12 cellular contexts compared by ENCODE assay signal in genomic region chr2:101173707-101174295, GRCh38. TPM values are rescaled to one million over a fixed set of nuclear protein-coding genes. Genes with fewer than 3 reads are reported as not detected.
DNase-seq lines count a peak whose midpoint lies in the region; ATAC-seq and FAIRE-seq lines count a peak whose summit lies in the region.
"Had no signal": no experiment of that assay in that cellular context is flagged by ENCODE, and none has a peak within 500 bp of the region (broad histone marks: within the 10 kb centered on the region; RNA-seq: fewer than 3 reads in every experiment).

No MANE protein-coding gene starts in this region.

- H3K4me3 Mint-ChIP-seq in CD4-positive, alpha-beta memory T cell = peak overlapping the region in 1 of 8 donors; percentile 20
- H3K4me3 Mint-ChIP-seq in activated T-cell treated with anti-CD3 and anti-CD28 coated beads, Interleukin-2, amount 50 U/mL, for 4 hours = no peak overlapping the region
- peak overlapping the region in 9 of 10 donors; percentile 3 to 59 (median 22) for H3K4me3 Mint-ChIP-seq in naive thymus-derived CD4-positive, alpha-beta T cell

- CTCF ChIA-PET in CD4-positive, alpha-beta memory T cell (lab: Charles Lee; ENCODE audit: partially characterized antibody) = no interaction called here
- CTCF ChIA-PET in naive thymus-derived CD4-positive, alpha-beta T cell (lab: Charles Lee) = interaction anchor here (0.9 to 1.3 kb wide), 2 partner anchors 11 to 32 kb away, joined by 3 to 4 read pairs; no protein-coding TSS in a partner anchor

- FAIRE-seq in GM19239 (lab: Jason Lieb, UNC) = peak; percentile 23

- peak overlapping the region in 5 of 7 donors; percentile 3 to 53 (median 49) for H3K27ac Mint-ChIP-seq in CD4-positive, alpha-beta memory T cell
- H3K27ac Mint-ChIP-seq in naive thymus-derived CD4-positive, alpha-beta T cell = peak overlapping the region in 8 of 9 donors; percentile 60 to 92 (median 81)

- H3K27me3 ChIP-seq in CD4-positive, alpha-beta memory T cell (ENCODE audit: insufficient read depth, low read length) = no peaks in the 10 kb centered on the region
- H3K27me3 ChIP-seq in naive thymus-derived CD4-positive, alpha-beta T cell (ENCODE audit: control insufficient read depth in 2 of 2, insufficient read depth in 2 of 2, low read length in 2 of 2) = no peaks in the 10 kb centered on the region
- H3K27me3 ChIP-seq: sigmoid colon, SJCRH30 had no signal

- intact Hi-C loops in CD4-positive, alpha-beta memory T cell (cut with micrococcal nuclease) = no loop called here
- intact Hi-C loops in naive thymus-derived CD4-positive, alpha-beta T cell (cut with micrococcal nuclease) = loop anchor here in 1 of 2 donors (1.0 kb wide), 1 partner anchor 22 kb away; the partner anchor contains the start of gene TBC1D8

- peaks cover 0 to 1% of the 10 kb centered on the region in 2 donors for H3K27me3 Mint-ChIP-seq in CD4-positive, alpha-beta memory T cell
- H3K27me3 Mint-ChIP-seq in activated T-cell treated with anti-CD3 and anti-CD28 coated beads, Interleukin-2, amount 50 U/mL, for 4 hours (ENCODE audit: low read depth) = no peaks in the 10 kb centered on the region
- H3K27me3 Mint-ChIP-seq in naive thymus-derived CD4-positive, alpha-beta T cell = no peaks in the 10 kb centered on the region

- H3K4me3 ChIP-seq in CD4-positive, alpha-beta memory T cell (ENCODE audit: low read length in 2 of 2) = no peak overlapping the region
- no peak overlapping the region for H3K4me3 ChIP-seq in naive thymus-derived CD4-positive, alpha-beta T cell (ENCODE audit: low read length)
- H3K4me3 ChIP-seq: sigmoid colon, SJCRH30 had no signal

- POLR2A ChIA-PET in CD4-positive, alpha-beta memory T cell (lab: Charles Lee; ENCODE audit: partially characterized antibody) = no interaction called here
- POLR2A ChIA-PET in naive thymus-derived CD4-positive, alpha-beta T cell (lab: Charles Lee) = interaction anchor here (0.6 to 0.7 kb wide), 2 partner anchors 99 to 566 kb away, joined by 3 read pairs; no protein-coding TSS in a partner anchor

- H3K27ac ChIP-seq in CD4-positive, alpha-beta memory T cell (ENCODE audit: low read depth, low read length) = no peak overlapping the region
- H3K27ac ChIP-seq in naive thymus-derived CD4-positive, alpha-beta T cell (ENCODE audit: low read depth, low read length) = peak overlapping the region; percentile 44
- H3K27ac ChIP-seq: KMS-11, SJCRH30 had no signal

- peaks cover 0 to under 1% of the 10 kb centered on the region in 2 donors for H3K36me3 Mint-ChIP-seq in CD4-positive, alpha-beta memory T cell
- no peaks in the 10 kb centered on the region for H3K36me3 Mint-ChIP-seq in activated T-cell treated with anti-CD3 and anti-CD28 coated beads, Interleukin-2, amount 50 U/mL, for 4 hours (ENCODE audit: insufficient read depth)
- H3K36me3 Mint-ChIP-seq in naive thymus-derived CD4-positive, alpha-beta T cell = peaks cover 3 to 17% (median 8%) of the 10 kb centered on the region in 5 donors

- H3K9me3 Mint-ChIP-seq in CD4-positive, alpha-beta memory T cell = peaks cover 0 to 27% (median 12%) of the 10 kb centered on the region in 8 donors
- peaks cover 6% of the 10 kb centered on the region for H3K9me3 Mint-ChIP-seq in activated T-cell treated with anti-CD3 and anti-CD28 coated beads, Interleukin-2, amount 50 U/mL, for 4 hours
- peaks cover under 1 to 41% (median 13%) of the 10 kb centered on the region in 11 donors for H3K9me3 Mint-ChIP-seq in naive thymus-derived CD4-positive, alpha-beta T cell

- peaks cover 0 to 4% (median 2%) of the 10 kb centered on the region in 4 donors for H3K4me1 Mint-ChIP-seq in CD4-positive, alpha-beta memory T cell
- peaks cover 12% of the 10 kb centered on the region for H3K4me1 Mint-ChIP-seq in activated T-cell treated with anti-CD3 and anti-CD28 coated beads, Interleukin-2, amount 50 U/mL, for 4 hours (ENCODE audit: low read depth)
- peaks cover 9 to 30% (median 23%) of the 10 kb centered on the region in 7 donors for H3K4me1 Mint-ChIP-seq in naive thymus-derived CD4-positive, alpha-beta T cell

- no peaks in the 10 kb centered on the region for H3K36me3 ChIP-seq in CD4-positive, alpha-beta memory T cell (ENCODE audit: insufficient read depth, low read length)
- H3K36me3 ChIP-seq in naive thymus-derived CD4-positive, alpha-beta T cell (ENCODE audit: control insufficient read depth in 2 of 3, insufficient read depth in 3 of 3, low read length in 3 of 3) = no peaks in the 10 kb centered on the region
- H3K36me3 ChIP-seq: sigmoid colon, SJCRH30 had no signal

- ATAC-seq in activated T-cell treated with anti-CD3 and anti-CD28 coated beads, Interleukin-2, amount 50 U/mL, for 4 hours = peak; percentile 84
- peak; percentile 98 for ATAC-seq in naive thymus-derived CD4-positive, alpha-beta T cell
- no peak for ATAC-seq in GM18873 (IDR thresholded peaks at IDR 0.05; ENCODE audit: low FRiP score, unreplicated experiment)

- DNase-seq in CD4-positive, alpha-beta memory T cell = no peak
- DNase-seq in GM19239 (ENCODE audit: insufficient read length, low spot score) (no peak), NCI-H2107 (lab: John Stamatoyannopoulos, UW) (no peak), NCI-H510A (lab: John Stamatoyannopoulos, UW) (no peak)
- peak; percentile 23 for DNase-seq in activated T-cell treated with anti-CD3 and anti-CD28 coated beads, Interleukin-2, amount 50 U/mL, for 4 hours
- peak in 6 of 9 donors; percentile 18 to 67 (median 42) for DNase-seq in naive thymus-derived CD4-positive, alpha-beta T cell
- DNase-seq: activated effector memory CD4-positive, alpha-beta T cell treated with anti-CD3 and anti-CD28 coated beads, Interleukin-2, amount 50 U/mL, for 16 hours; NCI-H226; sigmoid colon; SJCRH30 had no signal

- H3K9me3 ChIP-seq in CD4-positive, alpha-beta memory T cell (ENCODE audit: control insufficient read depth in 1 of 2, low read length in 2 of 2) = no peaks in the 10 kb centered on the region
- peaks cover 0 to 6% (median 0%) of the 10 kb centered on the region in 3 experiments for H3K9me3 ChIP-seq in naive thymus-derived CD4-positive, alpha-beta T cell (ENCODE audit: control insufficient read depth in 2 of 3, low read length in 3 of 3)
- H3K9me3 ChIP-seq: sigmoid colon, SJCRH30 had no signal

- no peaks in the 10 kb centered on the region for H3K4me1 ChIP-seq in CD4-positive, alpha-beta memory T cell (ENCODE audit: insufficient read depth, low read length)
- H3K4me1 ChIP-seq in naive thymus-derived CD4-positive, alpha-beta T cell (ENCODE audit: control insufficient read depth in 2 of 2, insufficient read depth in 2 of 2, low read length in 2 of 2) = peaks cover 0 to 6% of the 10 kb centered on the region in 2 donors
- H3K4me1 ChIP-seq: sigmoid colon had no signal

RNA-seq across cellular contexts. Expression of gene TBC1D8, which starts 22.6 kb away (rescaled TPM):
- 1 to 10 TPM; 2.0 to 2.4 TPM for total RNA-seq in CD4-positive, alpha-beta memory T cell
- under 1 TPM; 0.15 to 0.88 TPM for polyA plus RNA-seq in CD4-positive, alpha-beta memory T cell
- 1 to 10 TPM in 1 of 3 donors, under 1 TPM in 2; 0.58 to 1.1 (median 0.68) TPM for total RNA-seq in activated T-cell treated with anti-CD3 and anti-CD28 coated beads, Interleukin-2, amount 50 U/mL, for 4 hours
- total RNA-seq in naive thymus-derived CD4-positive, alpha-beta T cell = 10 to 100 TPM in 1 of 5 experiments, 1 to 10 TPM in 3, under 1 TPM in 1; 0.87 to 20.1 (median 2.4) TPM
- under 1 TPM; 0.30 to 0.37 TPM for polyA plus RNA-seq in naive thymus-derived CD4-positive, alpha-beta T cell

Comparison
In these comparisons a context has a peak if more than half of its experiments do, and no peak if none do; other contexts are left out.
1. DNase-seq: peak in activated T-cell treated with anti-CD3 and anti-CD28 coated beads, Interleukin-2, amount 50 U/mL, for 4 hours (single experiment) and naive thymus-derived CD4-positive, alpha-beta T cell (6 of 9); none in CD4-positive, alpha-beta memory T cell (0 of 5), GM19239 (single experiment), NCI-H2107 (single experiment) and NCI-H510A (single experiment).